ENCODE assay signal across 9 cellular contexts in genomic region chrX:130121505-130121800, GRCh38. TPM values are rescaled to one million over a fixed set of nuclear protein-coding genes. Genes with fewer than 3 reads are reported as not detected.
DNase-seq lines count a peak whose midpoint lies in the region; ATAC-seq and TF ChIP-seq lines count a peak whose summit lies in the region.
"Had no signal": no experiment of that assay in that cellular context is flagged by ENCODE, and none has a peak within 500 bp of the region (broad histone marks: within the 10 kb centered on the region; RNA-seq: fewer than 3 reads in every experiment).

No MANE protein-coding gene starts in this region.

- CTCF ChIA-PET in HEK293 (lab: Yijun Ruan, JAX) (interaction anchor here (0.6 to 2.1 kb wide), 7 partner anchors 31 to 508 kb away, joined by 3 to 13 read pairs (median 4); no protein-coding TSS in a partner anchor), mammary epithelial cell (lab: Charles Lee; ENCODE audit: low non-redundant PET) (no interaction called here)

- peaks cover 29% of the 10 kb centered on the region for H3K4me1 Mint-ChIP-seq in osteocyte (ENCODE audit: unreplicated experiment)

- DNase-seq in mammary epithelial cell (no peak), osteocyte (ENCODE audit: extremely low spot score, unreplicated experiment) (no peak), NOMO-1 treated with DMSO at 0.1 percent for 48 hours (lab: John Stamatoyannopoulos, UW; ENCODE audit: unreplicated experiment) (no peak), NCI-H748 (lab: John Stamatoyannopoulos, UW; ENCODE audit: unreplicated experiment) (no peak)
- DNase-seq in activated effector memory CD4-positive, alpha-beta T cell treated with anti-CD3 and anti-CD28 coated beads, Interleukin-2, amount 50 U/mL, for 16 hours, result no peak

- no peaks in the 10 kb centered on the region for H3K27me3 Mint-ChIP-seq in osteocyte (ENCODE audit: unreplicated experiment)
- H3K27me3 Mint-ChIP-seq: activated naive CD4-positive, alpha-beta T cell treated with anti-CD3 and anti-CD28 coated beads, Interleukin-2, amount 10 ng/mL, durations not matched to agents 7 days and 5 days had no signal

- peak overlapping the region in 10 of 11 experiments; percentile 64 to 83 (median 74); a peak in 16 of 22 replicates for H3K9ac ChIP-seq in BLaER1 treated with 17β-estradiol and CSF1 and Interleukin-3, amounts not matched to agents 10 nM and 100 nM
- H3K9ac ChIP-seq in mammary epithelial cell (ENCODE audit: insufficient read depth, low read length), result no peak overlapping the region

- H3K36me3 Mint-ChIP-seq in osteocyte (ENCODE audit: unreplicated experiment), result peaks cover 5% of the 10 kb centered on the region

- H3K27me3 ChIP-seq in BLaER1 treated with 17β-estradiol and CSF1 and Interleukin-3, amounts not matched to agents 10 nM and 100 nM, result peaks cover 41 to 98% (median 81%) of the 10 kb centered on the region in 11 experiments
- H3K27me3 ChIP-seq in mammary epithelial cell (ENCODE audit: insufficient read depth, low read length), result no peaks in the 10 kb centered on the region

- in situ Hi-C loops in mammary epithelial cell (cut with MboI; ENCODE audit: low sequenced_read_pairs in 2 of 2), result no loop called here

- no peaks in the 10 kb centered on the region for H3K9me3 ChIP-seq in BLaER1 treated with 17β-estradiol and CSF1 and Interleukin-3, amounts not matched to agents 10 nM and 100 nM (replicated peaks in 1 of 11)
- no peaks in the 10 kb centered on the region for H3K9me3 ChIP-seq in HEK293 (ENCODE audit: control insufficient read depth, insufficient read depth, low read depth, low read length)
- no peaks in the 10 kb centered on the region for H3K9me3 ChIP-seq in mammary epithelial cell (replicated peaks; ENCODE audit: insufficient read depth, low read length)

- 54% methylated on average over 12 of the region's 13 CpGs for WGBS in mammary epithelial cell (ENCODE audit: low coverage, missing lambda C conversion rate)

- H2AFZ ChIP-seq in mammary epithelial cell (ENCODE audit: low read depth, low read length), result no peak overlapping the region

- BruUV-seq in mammary epithelial cell (replicated peaks; lab: Mats Ljungman, UMichigan), result no TSS peak

- H3K27ac ChIP-seq in BLaER1 treated with 17β-estradiol and CSF1 and Interleukin-3, amounts not matched to agents 10 nM and 100 nM, result peak overlapping the region in 9 of 11 experiments; percentile 57 to 82 (median 79); a peak in 18 of 22 replicates
- H3K27ac ChIP-seq in HEK293 (ENCODE audit: extremely low read depth, low read depth, low read length), result no peak overlapping the region
- H3K27ac ChIP-seq in mammary epithelial cell (ENCODE audit: insufficient read depth, low read depth, low read length), result peak overlapping the region; percentile 46

- no peaks in the 10 kb centered on the region for H3K79me2 ChIP-seq in mammary epithelial cell (ENCODE audit: insufficient read depth, low read length)

- POLR2A ChIA-PET in HEK293 (lab: Yijun Ruan, JAX), result interaction anchor here (1.2 to 1.7 kb wide), 2 partner anchors 42 to 49 kb away, joined by 3 read pairs; no protein-coding TSS in a partner anchor

- H4K20me1 ChIP-seq in BLaER1 treated with 17β-estradiol and CSF1 and Interleukin-3, amounts not matched to agents 10 nM and 100 nM, result peaks cover 0 to 33% (median 0%) of the 10 kb centered on the region in 11 experiments; a peak in 9 of 22 replicates
- no peaks in the 10 kb centered on the region for H4K20me1 ChIP-seq in mammary epithelial cell (ENCODE audit: insufficient read depth, low read length)

- peak overlapping the region; percentile 78 to 89 (median 80) for H3K4me2 ChIP-seq in BLaER1 treated with 17β-estradiol and CSF1 and Interleukin-3, amounts not matched to agents 10 nM and 100 nM
- no peak overlapping the region for H3K4me2 ChIP-seq in mammary epithelial cell (ENCODE audit: insufficient read depth, low read depth, low read length)

- ATAC-seq in HG03025 (IDR thresholded peaks at IDR 0.05; ENCODE audit: low FRiP score, unreplicated experiment), result no peak

- TF ChIP-seq CTCF in HEK293 (tag by site-specific recombination; IDR thresholded peaks at IDR 0.05) (no peak), mammary epithelial cell (conservative IDR thresholded peaks at IDR 0.05 in 1 of 2, IDR thresholded peaks at IDR 0.05 in 1 of 2; ENCODE audit: extremely low read depth in 1 of 2, insufficient read depth in 1 of 2, low read depth in 1 of 2, low read length in 2 of 2) (no peak), osteocyte (IDR thresholded peaks at IDR 0.05) (no peak)

- H3K4me3 Mint-ChIP-seq in osteocyte (ENCODE audit: unreplicated experiment), result no peak overlapping the region

- dilution Hi-C loops in mammary epithelial cell (cut with HindIII; ENCODE audit: low sequenced_read_pairs), result no loop called here

- H3K4me1 ChIP-seq in BLaER1 treated with 17β-estradiol and CSF1 and Interleukin-3, amounts not matched to agents 10 nM and 100 nM, result peaks cover 37 to 48% (median 42%) of the 10 kb centered on the region in 10 experiments
- H3K4me1 ChIP-seq in HEK293 (ENCODE audit: control insufficient read depth, insufficient read depth, low read length), result no peaks in the 10 kb centered on the region; the same call in 1 of the 2 replicates
- peaks cover 27% of the 10 kb centered on the region for H3K4me1 ChIP-seq in mammary epithelial cell (ENCODE audit: insufficient read depth, low read length)

- H3K27ac Mint-ChIP-seq in osteocyte (ENCODE audit: unreplicated experiment), result peak overlapping the region; percentile 92
- H3K27ac Mint-ChIP-seq: activated naive CD4-positive, alpha-beta T cell treated with anti-CD3 and anti-CD28 coated beads, Interleukin-2, amount 10 ng/mL, durations not matched to agents 7 days and 5 days had no signal

- H3K36me3 ChIP-seq in BLaER1 treated with 17β-estradiol and CSF1 and Interleukin-3, amounts not matched to agents 10 nM and 100 nM, result peaks cover 0 to 13% (median 3%) of the 10 kb centered on the region in 11 experiments; a peak in 9 of 22 replicates
- H3K36me3 ChIP-seq in HEK293 (ENCODE audit: control insufficient read depth in 2 of 2, insufficient read depth in 1 of 2, low read length in 2 of 2) (peaks cover 0 to 17% of the 10 kb centered on the region in 2 experiments; a peak in 1 of 3 replicates), mammary epithelial cell (ENCODE audit: insufficient read depth, low read length) (no peaks in the 10 kb centered on the region)

- no peaks in the 10 kb centered on the region for H3K9me3 Mint-ChIP-seq in osteocyte (ENCODE audit: unreplicated experiment)
- H3K9me3 Mint-ChIP-seq: activated naive CD4-positive, alpha-beta T cell treated with anti-CD3 and anti-CD28 coated beads, Interleukin-2, amount 10 ng/mL, durations not matched to agents 7 days and 5 days had no signal

- intact Hi-C loops in mammary epithelial cell (cut with micrococcal nuclease), result loop anchor here (1.0 to 2.0 kb wide), 3 partner anchors 41 to 71 kb away; no protein-coding TSS in a partner anchor

- H3K4me3 ChIP-seq in BLaER1 treated with 17β-estradiol and CSF1 and Interleukin-3, amounts not matched to agents 10 nM and 100 nM, result peak overlapping the region in 9 of 10 experiments; percentile 46 to 67 (median 54); a peak in 13 of 20 replicates
- H3K4me3 ChIP-seq in HEK293 (ENCODE audit: low read depth, low read length), result no peak overlapping the region
- H3K4me3 ChIP-seq in mammary epithelial cell (replicated peaks in 1 of 3; ENCODE audit: insufficient read depth in 1 of 3, low read depth in 2 of 3, low read length in 3 of 3), result no peak overlapping the region

TF ChIP-seq in HEK293, 187 proteins besides CTCF, POLR2A, EP300 and RAD21:
- TF ChIP-seq ZBTB20 (tag by site-specific recombination; IDR thresholded peaks at IDR 0.05) (no peak), EGR2 (tag by site-specific recombination; IDR thresholded peaks at IDR 0.05; ENCODE audit: low read depth) (peak; percentile 4; the same call in 1 of the 2 replicates)

RNA-seq across cellular contexts. Expression of gene ELF4, which starts 11.2 kb away (rescaled TPM):
- total RNA-seq in mammary epithelial cell (10 to 100 TPM; 12.3 to 26.3 TPM), osteocyte (24.9 and 25.2 TPM in 2 replicates)
- polyA plus RNA-seq in mammary epithelial cell, result 21.6 TPM
- 67.5 TPM for polyA minus RNA-seq in mammary epithelial cell

RNA-seq across cellular contexts. Expression of gene AIFM1, which starts 44.2 kb away (rescaled TPM):
- total RNA-seq in mammary epithelial cell (10 to 100 TPM; 10.2 to 35.7 TPM), osteocyte (27.7 and 31.2 TPM in 2 replicates)
- polyA plus RNA-seq in mammary epithelial cell, result 41.2 TPM
- 17.4 TPM for polyA minus RNA-seq in mammary epithelial cell

RNA-seq across cellular contexts. Expression of gene RAB33A, which starts 50.3 kb away (rescaled TPM):
- total RNA-seq in mammary epithelial cell, result not detected
- 0.24 TPM for polyA plus RNA-seq in mammary epithelial cell
- not detected for polyA minus RNA-seq in mammary epithelial cell
- 3.6 and 4.1 TPM in 2 replicates for total RNA-seq in osteocyte

Comparison
In these comparisons a context has a peak if more than half of its experiments do, and no peak if none do; other contexts are left out.
1. H3K4me3 ChIP-seq: peak in BLaER1 treated with 17β-estradiol and CSF1 and Interleukin-3, amounts not matched to agents 10 nM and 100 nM (9 of 10); none in HEK293 (single experiment) and mammary epithelial cell (0 of 3).